Comparison of ENCODE assay signal across 8 cellular contexts in genomic region chr9:111524731-111525055, GRCh38.
A peak's percentile ranks its signal among the peaks of the same experiment; 100 is the strongest.
DNase-seq lines count a peak whose midpoint lies in the region; ATAC-seq lines count a peak whose summit lies in the region.

No MANE protein-coding gene starts in this region.

- H3K4me3 ChIP-seq in adipocyte (ENCODE audit: low read length): peak overlapping the region; percentile 91
- peak overlapping the region; percentile 67 to 99 (median 92) for H3K4me3 ChIP-seq in subcutaneous abdominal adipose tissue (ENCODE audit: low read depth in 1 of 5, low read length in 5 of 5)

- H3K9ac ChIP-seq in adipocyte (ENCODE audit: low read length) (peak overlapping the region; percentile 81), subcutaneous abdominal adipose tissue (ENCODE audit: low read length in 5 of 5) (no peak overlapping the region)

- H3K9me3 ChIP-seq in adipocyte (ENCODE audit: control insufficient read depth, low read length): no peaks in the 10 kb centered on the region
- H3K9me3 ChIP-seq in subcutaneous abdominal adipose tissue (ENCODE audit: control insufficient read depth in 5 of 5, low read length in 5 of 5): no peaks in the 10 kb centered on the region

- peak; percentile 24 for DNase-seq in NCI-H146 treated with DMSO at 0.1 percent for 48 hours (lab: John Stamatoyannopoulos, UW; ENCODE audit: unreplicated experiment)
- no peak for DNase-seq in NCI-H146 (lab: John Stamatoyannopoulos, UW)
- no peak for DNase-seq in adipocyte (ENCODE audit: low read depth)
- DNase-seq in NCI-H1436 (lab: John Stamatoyannopoulos, UW): no peak
- no peak for DNase-seq in epidermal melanocyte (ENCODE audit: insufficient read length, low spot score)

- no peak for ATAC-seq in HG03521 (IDR thresholded peaks at IDR 0.05; ENCODE audit: unreplicated experiment)

- H3K27me3 ChIP-seq in adipocyte (replicated peaks; ENCODE audit: control insufficient read depth, insufficient read depth, low read length) (peaks cover 7% of the 10 kb centered on the region), layer of hippocampus (ENCODE audit: control insufficient read depth, insufficient read depth, low read length) (no peaks in the 10 kb centered on the region), subcutaneous abdominal adipose tissue (ENCODE audit: control insufficient read depth in 5 of 5, insufficient read depth in 4 of 5, low read length in 5 of 5) (peaks cover 0 to 5% (median 0%) of the 10 kb centered on the region in 5 donors)

- H3K27ac ChIP-seq in layer of hippocampus (ENCODE audit: low read depth, low read length) (peak overlapping the region; percentile 90), subcutaneous abdominal adipose tissue (ENCODE audit: low read depth, low read length) (no peak overlapping the region)

- H3K4me1 ChIP-seq in adipocyte (ENCODE audit: control insufficient read depth, insufficient read depth, low read length) (peaks cover 5% of the 10 kb centered on the region), subcutaneous abdominal adipose tissue (ENCODE audit: control insufficient read depth in 5 of 5, insufficient read depth in 5 of 5, low read length in 5 of 5) (peaks cover 0 to 18% (median 17%) of the 10 kb centered on the region in 5 donors)

- H3K36me3 ChIP-seq in adipocyte (ENCODE audit: control insufficient read depth, insufficient read depth, low read length, severe bottlenecking): no peaks in the 10 kb centered on the region
- H3K36me3 ChIP-seq in subcutaneous abdominal adipose tissue (ENCODE audit: control insufficient read depth in 5 of 5, insufficient read depth in 5 of 5, low read length in 5 of 5): no peaks in the 10 kb centered on the region
